Comparison of ENCODE assay signal across 40 cellular contexts in the genomic region with DNA sequence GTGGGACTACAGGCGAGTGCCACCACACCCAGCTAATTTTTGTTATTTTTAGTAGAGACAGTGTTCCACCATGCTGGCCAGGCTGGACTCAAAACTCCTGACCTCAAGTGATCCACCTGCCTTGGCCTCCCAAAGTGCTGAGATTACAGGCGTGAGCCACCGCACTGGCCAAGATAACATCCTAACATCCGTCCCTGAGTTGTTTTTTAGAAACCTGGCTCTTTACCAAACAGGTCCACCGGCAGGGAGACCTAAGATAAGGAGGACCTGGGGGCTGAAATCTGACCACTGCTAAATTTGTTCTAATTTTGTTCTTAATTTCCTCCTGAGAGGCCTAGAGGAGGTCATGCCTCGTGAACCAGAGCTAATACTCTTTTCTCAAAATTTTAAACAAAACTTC. TPM values are rescaled to one million over a fixed set of nuclear protein-coding genes. Genes with fewer than 3 reads are reported as not detected.
"Had no signal": no experiment of that assay in that cellular context is flagged by ENCODE, and none has a peak within 500 bp of the region (broad histone marks: within the 10 kb centered on the region; RNA-seq: fewer than 3 reads in every experiment).

No MANE protein-coding gene starts in this region.

- H3K4me3 ChIP-seq: adrenal gland, body of pancreas, colonic mucosa, dorsolateral prefrontal cortex, esophagus muscularis mucosa, gastrocnemius medialis, heart right ventricle, hepatocyte had no signal

- H3K4me1 Mint-ChIP-seq: activated CD4-positive, alpha-beta T cell treated with anti-CD3 and anti-CD28 coated beads for 36 hours; activated CD4-positive, alpha-beta T cell treated with anti-CD3 and anti-CD28 coated beads, Interleukin-2, amount 10 ng/mL, durations not matched to agents 24 days and 14 days; activated naive CD4-positive, alpha-beta T cell treated with anti-CD3 and anti-CD28 coated beads, Interleukin-2, amount 50 U/mL, for 24 hours had no signal

- H3K9me3 Mint-ChIP-seq: activated CD4-positive, alpha-beta memory T cell treated with anti-CD3 and anti-CD28 coated beads for 36 hours; activated CD4-positive, alpha-beta T cell treated with anti-CD3 and anti-CD28 coated beads, Interleukin-2, amount 10 ng/mL, durations not matched to agents 24 days and 14 days; activated naive CD4-positive, alpha-beta T cell treated with anti-CD3 and anti-CD28 coated beads for 36 hours; activated naive CD4-positive, alpha-beta T cell treated with anti-CD3 and anti-CD28 coated beads, Interleukin-2, amount 50 U/mL, for 24 hours; activated naive CD8-positive, alpha-beta T cell treated with anti-CD3 and anti-CD28 coated beads for 36 hours; activated naive CD8-positive, alpha-beta T cell treated with anti-CD3 and anti-CD28 coated beads, Interleukin-2, amount 50 U/mL, for 24 hours; activated T-helper 1 cell treated with anti-CD3 and anti-CD28 coated beads, Interleukin-12 subunit alpha, Interleukin-12 subunit beta, Interleukin-2, Interleukin-4 antibody, amounts not matched to agents 30 ng/mL and 10 ng/mL and 1 ng/mL, durations not matched to agents 14 hours and 24 hours and 36 hours; activated T-helper 2 cell treated with anti-CD3 and anti-CD28 coated beads, Interferon-gamma antibody, Interleukin-2, Interleukin-4, amounts not matched to agents 10 μg/mL and 5 μg/mL and 100 μg/mL, durations not matched to agents 14 hours and 24 hours and 36 hours; dendritic cell treated with granulocyte-macrophage colony-stimulating factor and Interleukin-4, amounts not matched to agents 40 ng/mL and 50 ng/mL, for 4 days; endodermal cell; T-helper 2 cell treated with Interferon-gamma antibody and Interleukin-4, amounts not matched to agents 5 μg/mL and 100 μg/mL, for 36 hours had no signal

- H3K4me3 Mint-ChIP-seq: activated CD4-positive, alpha-beta memory T cell treated with anti-CD3 and anti-CD28 coated beads for 36 hours; activated CD4-positive, alpha-beta T cell treated with anti-CD3 and anti-CD28 coated beads for 36 hours; activated CD4-positive, alpha-beta T cell treated with anti-CD3 and anti-CD28 coated beads, Interleukin-2, amount 10 ng/mL, durations not matched to agents 24 days and 14 days; activated CD8-positive, alpha-beta memory T cell treated with anti-CD3 and anti-CD28 coated beads, Interleukin-2, amount 10 ng/mL, durations not matched to agents 7 days and 5 days; activated CD8-positive, alpha-beta T cell treated with anti-CD3 and anti-CD28 coated beads, Interleukin-2, amount 10 ng/mL, durations not matched to agents 7 days and 5 days; activated naive CD4-positive, alpha-beta T cell treated with anti-CD3 and anti-CD28 coated beads for 36 hours; activated naive CD4-positive, alpha-beta T cell treated with anti-CD3 and anti-CD28 coated beads, Interleukin-2, amount 50 U/mL, for 24 hours; activated naive CD8-positive, alpha-beta T cell treated with anti-CD3 and anti-CD28 coated beads for 36 hours; activated naive CD8-positive, alpha-beta T cell treated with anti-CD3 and anti-CD28 coated beads, Interleukin-2, amount 50 U/mL, for 24 hours; activated T-helper 1 cell treated with anti-CD3 and anti-CD28 coated beads, Interleukin-12 subunit alpha, Interleukin-12 subunit beta, Interleukin-2, Interleukin-4 antibody, amounts not matched to agents 30 ng/mL and 10 ng/mL and 1 ng/mL, durations not matched to agents 14 hours and 24 hours and 36 hours; dendritic cell treated with granulocyte-macrophage colony-stimulating factor and Interleukin-4, amounts not matched to agents 40 ng/mL and 50 ng/mL, for 4 days; endodermal cell; T-helper 17 cell; T-helper 2 cell treated with Interferon-gamma antibody and Interleukin-4, amounts not matched to agents 5 μg/mL and 100 μg/mL, for 36 hours had no signal

- H3K4me2 ChIP-seq: hepatocyte had no signal

- ATAC-seq: activated CD4-positive, alpha-beta T cell treated with anti-CD3 and anti-CD28 coated beads for 36 hours; activated CD8-positive, alpha-beta memory T cell treated with anti-CD3 and anti-CD28 coated beads, Interleukin-2, amount 10 ng/mL, durations not matched to agents 7 days and 5 days; activated CD8-positive, alpha-beta T cell treated with anti-CD3 and anti-CD28 coated beads, Interleukin-2, amount 10 ng/mL, durations not matched to agents 7 days and 5 days; activated naive CD8-positive, alpha-beta T cell treated with anti-CD3 and anti-CD28 coated beads, Interleukin-2, amount 50 U/mL, for 24 hours; body of pancreas; foreskin keratinocyte; gastrocnemius medialis; heart right ventricle; T-helper 17 cell had no signal

- H3K4me1 ChIP-seq: adrenal gland, body of pancreas, colonic mucosa, foreskin keratinocyte, gastrocnemius medialis had no signal

- H3K27ac ChIP-seq: adrenal gland, body of pancreas, colonic mucosa, dorsolateral prefrontal cortex, esophagus muscularis mucosa, foreskin keratinocyte, gastrocnemius medialis, heart right ventricle, hepatocyte, WERI-Rb-1 had no signal

- DNase-seq: activated CD4-positive, alpha-beta memory T cell treated with anti-CD3 and anti-CD28 coated beads for 36 hours; activated CD4-positive, alpha-beta T cell treated with anti-CD3 and anti-CD28 coated beads for 36 hours; activated CD4-positive, alpha-beta T cell treated with anti-CD3 and anti-CD28 coated beads, Interleukin-2, amount 10 ng/mL, durations not matched to agents 24 days and 14 days; activated CD4-positive, CD25-positive, alpha-beta regulatory T cell; activated CD4-positive, CD25-positive, alpha-beta regulatory T cell treated with anti-CD3 and anti-CD28 coated beads, Interleukin-2, amount 50 U/mL, for 72 hours; activated CD8-positive, alpha-beta memory T cell treated with anti-CD3 and anti-CD28 coated beads, Interleukin-2, amount 10 ng/mL, durations not matched to agents 7 days and 5 days; activated CD8-positive, alpha-beta memory T cell treated with anti-CD3 and anti-CD28 coated beads, Interleukin-2, amount 50 U/mL, for 4 hours; activated CD8-positive, alpha-beta T cell treated with anti-CD3 and anti-CD28 coated beads, Interleukin-2, amount 10 ng/mL, durations not matched to agents 7 days and 5 days; activated effector memory CD4-positive, alpha-beta T cell treated with anti-CD3 and anti-CD28 coated beads, Interleukin-2, amount 50 U/mL, for 16 hours; activated naive CD4-positive, alpha-beta T cell treated with anti-CD3 and anti-CD28 coated beads for 36 hours; activated naive CD8-positive, alpha-beta T cell treated with anti-CD3 and anti-CD28 coated beads for 36 hours; activated naive CD8-positive, alpha-beta T cell treated with anti-CD3 and anti-CD28 coated beads, Interleukin-2, amount 50 U/mL, for 24 hours; activated T-cell treated with anti-CD3 and anti-CD28 coated beads, Interleukin-2, amount 50 U/mL, for 1 hour; activated T-cell treated with anti-CD3 and anti-CD28 coated beads, Interleukin-2, amount 50 U/mL, for 48 hours; adrenal gland; amygdala; aorta; body of pancreas; central memory CD4-positive, alpha-beta T cell; cerebellar nuclear complex; colonic mucosa; dorsolateral prefrontal cortex; effector memory CD4-positive, alpha-beta T cell; endodermal cell; erythroblast; foreskin keratinocyte; gastrocnemius medialis; glutamatergic neuron; heart right ventricle; T-helper 17 cell; T1000; WERI-Rb-1 had no signal

- H3K79me2 ChIP-seq: hepatocyte had no signal

- H3K27me3 ChIP-seq: adrenal gland, colonic mucosa, esophagus muscularis mucosa, hepatocyte had no signal

- H3K27ac Mint-ChIP-seq: activated CD4-positive, alpha-beta memory T cell treated with anti-CD3 and anti-CD28 coated beads for 36 hours; activated CD4-positive, alpha-beta T cell treated with anti-CD3 and anti-CD28 coated beads for 36 hours; activated CD4-positive, alpha-beta T cell treated with anti-CD3 and anti-CD28 coated beads, Interleukin-2, amount 10 ng/mL, durations not matched to agents 24 days and 14 days; activated CD8-positive, alpha-beta memory T cell treated with anti-CD3 and anti-CD28 coated beads, Interleukin-2, amount 10 ng/mL, durations not matched to agents 7 days and 5 days; activated CD8-positive, alpha-beta T cell treated with anti-CD3 and anti-CD28 coated beads, Interleukin-2, amount 10 ng/mL, durations not matched to agents 7 days and 5 days; activated naive CD4-positive, alpha-beta T cell treated with anti-CD3 and anti-CD28 coated beads for 36 hours; activated naive CD4-positive, alpha-beta T cell treated with anti-CD3 and anti-CD28 coated beads, Interleukin-2, amount 50 U/mL, for 24 hours; activated naive CD8-positive, alpha-beta T cell treated with anti-CD3 and anti-CD28 coated beads for 36 hours; activated naive CD8-positive, alpha-beta T cell treated with anti-CD3 and anti-CD28 coated beads, Interleukin-2, amount 50 U/mL, for 24 hours; activated T-helper 1 cell treated with anti-CD3 and anti-CD28 coated beads, Interleukin-12 subunit alpha, Interleukin-12 subunit beta, Interleukin-2, Interleukin-4 antibody, amounts not matched to agents 30 ng/mL and 10 ng/mL and 1 ng/mL, durations not matched to agents 14 hours and 24 hours and 36 hours; activated T-helper 2 cell treated with anti-CD3 and anti-CD28 coated beads, Interferon-gamma antibody, Interleukin-2, Interleukin-4, amounts not matched to agents 10 μg/mL and 5 μg/mL and 100 μg/mL, durations not matched to agents 14 hours and 24 hours and 36 hours; dendritic cell treated with granulocyte-macrophage colony-stimulating factor and Interleukin-4, amounts not matched to agents 40 ng/mL and 50 ng/mL, for 4 days; endodermal cell; T-helper 2 cell treated with Interferon-gamma antibody and Interleukin-4, amounts not matched to agents 5 μg/mL and 100 μg/mL, for 36 hours had no signal

- H3K36me3 ChIP-seq: adrenal gland, colonic mucosa, esophagus muscularis mucosa, gastrocnemius medialis, heart right ventricle, WERI-Rb-1 had no signal

- H3K36me3 Mint-ChIP-seq: activated CD4-positive, alpha-beta memory T cell treated with anti-CD3 and anti-CD28 coated beads for 36 hours; activated CD8-positive, alpha-beta memory T cell treated with anti-CD3 and anti-CD28 coated beads, Interleukin-2, amount 10 ng/mL, durations not matched to agents 7 days and 5 days; activated naive CD4-positive, alpha-beta T cell treated with anti-CD3 and anti-CD28 coated beads, Interleukin-2, amount 50 U/mL, for 24 hours; activated naive CD8-positive, alpha-beta T cell treated with anti-CD3 and anti-CD28 coated beads for 36 hours had no signal

- H3K9me3 ChIP-seq: adrenal gland, body of pancreas, colonic mucosa, esophagus muscularis mucosa, gastrocnemius medialis, heart right ventricle had no signal

- H2AFZ ChIP-seq: hepatocyte had no signal

RNA-seq across cellular contexts. Expression of a gene that starts 20.5 kb away (rescaled TPM):
- total RNA-seq: activated CD4-positive, alpha-beta memory T cell treated with anti-CD3 and anti-CD28 coated beads for 36 hours; activated CD4-positive, alpha-beta T cell treated with anti-CD3 and anti-CD28 coated beads for 36 hours; activated CD4-positive, alpha-beta T cell treated with anti-CD3 and anti-CD28 coated beads, Interleukin-2, amount 10 ng/mL, durations not matched to agents 24 days and 14 days; activated CD8-positive, alpha-beta memory T cell treated with anti-CD3 and anti-CD28 coated beads for 36 hours; activated CD8-positive, alpha-beta memory T cell treated with anti-CD3 and anti-CD28 coated beads, Interleukin-2, amount 10 ng/mL, durations not matched to agents 7 days and 5 days; activated CD8-positive, alpha-beta T cell treated with anti-CD3 and anti-CD28 coated beads, Interleukin-2, amount 10 ng/mL, durations not matched to agents 7 days and 5 days; activated naive CD4-positive, alpha-beta T cell treated with anti-CD3 and anti-CD28 coated beads for 36 hours; activated naive CD8-positive, alpha-beta T cell treated with anti-CD3 and anti-CD28 coated beads for 36 hours; activated T-helper 1 cell treated with anti-CD3 and anti-CD28 coated beads, Interleukin-12 subunit alpha, Interleukin-12 subunit beta, Interleukin-2, Interleukin-4 antibody, amounts not matched to agents 30 ng/mL and 10 ng/mL and 1 ng/mL, durations not matched to agents 14 hours and 24 hours and 36 hours; activated T-helper 2 cell treated with anti-CD3 and anti-CD28 coated beads, Interferon-gamma antibody, Interleukin-2, Interleukin-4, amounts not matched to agents 10 μg/mL and 5 μg/mL and 100 μg/mL, durations not matched to agents 14 hours and 24 hours and 36 hours; aorta; body of pancreas; esophagus muscularis mucosa; foreskin keratinocyte; gastrocnemius medialis; heart right ventricle; hepatocyte; T-helper 17 cell had no signal
- polyA plus RNA-seq: aorta, foreskin keratinocyte, heart right ventricle, hepatocyte had no signal

RNA-seq across cellular contexts. Expression of a gene that starts 56.5 kb away (rescaled TPM):
- total RNA-seq: activated CD4-positive, alpha-beta memory T cell treated with anti-CD3 and anti-CD28 coated beads for 36 hours; activated CD4-positive, alpha-beta T cell treated with anti-CD3 and anti-CD28 coated beads for 36 hours; activated CD4-positive, alpha-beta T cell treated with anti-CD3 and anti-CD28 coated beads, Interleukin-2, amount 10 ng/mL, durations not matched to agents 24 days and 14 days; activated CD8-positive, alpha-beta memory T cell treated with anti-CD3 and anti-CD28 coated beads for 36 hours; activated CD8-positive, alpha-beta memory T cell treated with anti-CD3 and anti-CD28 coated beads, Interleukin-2, amount 10 ng/mL, durations not matched to agents 7 days and 5 days; activated CD8-positive, alpha-beta T cell treated with anti-CD3 and anti-CD28 coated beads, Interleukin-2, amount 10 ng/mL, durations not matched to agents 7 days and 5 days; activated naive CD4-positive, alpha-beta T cell treated with anti-CD3 and anti-CD28 coated beads for 36 hours; activated naive CD8-positive, alpha-beta T cell treated with anti-CD3 and anti-CD28 coated beads for 36 hours; activated T-helper 1 cell treated with anti-CD3 and anti-CD28 coated beads, Interleukin-12 subunit alpha, Interleukin-12 subunit beta, Interleukin-2, Interleukin-4 antibody, amounts not matched to agents 30 ng/mL and 10 ng/mL and 1 ng/mL, durations not matched to agents 14 hours and 24 hours and 36 hours; activated T-helper 2 cell treated with anti-CD3 and anti-CD28 coated beads, Interferon-gamma antibody, Interleukin-2, Interleukin-4, amounts not matched to agents 10 μg/mL and 5 μg/mL and 100 μg/mL, durations not matched to agents 14 hours and 24 hours and 36 hours; endodermal cell; foreskin keratinocyte; T-helper 17 cell had no signal
- polyA plus RNA-seq: foreskin keratinocyte had no signal
